8 cellular contexts compared by ENCODE assay signal in genomic region chr15:49155834-49156627, GRCh38. TPM values are rescaled to one million over a fixed set of nuclear protein-coding genes. Genes with fewer than 3 reads are reported as not detected.
DNase-seq lines count a peak whose midpoint lies in the region; ATAC-seq lines count a peak whose summit lies in the region.

No MANE protein-coding gene starts in this region.

- no peaks in the 10 kb centered on the region for H3K27me3 Mint-ChIP-seq in T-helper 2 cell treated with Interferon-gamma antibody and Interleukin-4, amounts not matched to agents 5 μg/mL and 100 μg/mL, for 36 hours (ENCODE audit: low read depth)
- peaks cover 3 to 7% (median 6%) of the 10 kb centered on the region in 3 donors for H3K27me3 Mint-ChIP-seq in immature natural killer cell (ENCODE audit: low read depth in 3 of 3)
- H3K27me3 Mint-ChIP-seq in stimulated activated memory B cell treated with anti-CD40 and anti-IgM and Interleukin-4, amounts not matched to agents 10 μg/mL and 1 μg/mL and 100 μg/mL, for 72 hours, result no peaks in the 10 kb centered on the region

- H3K36me3 ChIP-seq in HUES6 (ENCODE audit: control insufficient read depth, insufficient read depth, low read length), result no peaks in the 10 kb centered on the region

- H3K27ac Mint-ChIP-seq in T-helper 2 cell treated with Interferon-gamma antibody and Interleukin-4, amounts not matched to agents 5 μg/mL and 100 μg/mL, for 36 hours, result peak overlapping the region; percentile 98
- H3K27ac Mint-ChIP-seq in immature natural killer cell, result peak overlapping the region; percentile 93 to 100 (median 98)
- H3K27ac Mint-ChIP-seq in stimulated activated memory B cell treated with anti-CD40 and anti-IgM and Interleukin-4, amounts not matched to agents 10 μg/mL and 1 μg/mL and 100 μg/mL, for 72 hours, result peak overlapping the region; percentile 89

- peaks cover 7% of the 10 kb centered on the region; the same call in 1 of the 2 replicates for H3K4me1 ChIP-seq in HUES6 (ENCODE audit: control insufficient read depth, insufficient read depth, low read length)

- peak; percentile 32 for ATAC-seq in stimulated activated memory B cell treated with anti-CD40 and anti-IgM and Interleukin-4, amounts not matched to agents 10 μg/mL and 1 μg/mL and 100 μg/mL, for 72 hours

- peak overlapping the region; percentile 98 for H3K4me3 Mint-ChIP-seq in T-helper 2 cell treated with Interferon-gamma antibody and Interleukin-4, amounts not matched to agents 5 μg/mL and 100 μg/mL, for 36 hours
- peak overlapping the region; percentile 98 to 100 (median 100) for H3K4me3 Mint-ChIP-seq in immature natural killer cell
- H3K4me3 Mint-ChIP-seq in stimulated activated memory B cell treated with anti-CD40 and anti-IgM and Interleukin-4, amounts not matched to agents 10 μg/mL and 1 μg/mL and 100 μg/mL, for 72 hours, result peak overlapping the region; percentile 92

- H3K27ac ChIP-seq in HUES6 (ENCODE audit: low read depth, low read length), result no peak overlapping the region

- H3K4me3 ChIP-seq in HUES6 (ENCODE audit: low read depth, low read length), result peak overlapping the region; percentile 75

- H3K9me3 ChIP-seq in HUES6 (ENCODE audit: control insufficient read depth, insufficient read depth, low read depth, low read length), result no peaks in the 10 kb centered on the region

- DNase-seq in T-helper 2 cell treated with Interferon-gamma antibody and Interleukin-4, amounts not matched to agents 5 μg/mL and 100 μg/mL, for 36 hours (ENCODE audit: low spot score), result no peak
- DNase-seq in T-helper 2 cell (no peak), amniotic epithelial cell (ENCODE audit: low read depth) (peak; percentile 33), immature natural killer cell (peak in 2 of 3 donors; percentile 1 to 9), COLO829 (ENCODE audit: low spot score) (no peak), epidermal melanocyte (ENCODE audit: insufficient read length, low spot score) (no peak)

- H3K9ac ChIP-seq in HUES6 (ENCODE audit: low read length), result peak overlapping the region; percentile 67

- peaks cover 37% of the 10 kb centered on the region for H3K4me1 Mint-ChIP-seq in T-helper 2 cell treated with Interferon-gamma antibody and Interleukin-4, amounts not matched to agents 5 μg/mL and 100 μg/mL, for 36 hours (ENCODE audit: low read depth)
- H3K4me1 Mint-ChIP-seq in immature natural killer cell, result peaks cover 44 to 54% of the 10 kb centered on the region in 2 donors
- H3K4me1 Mint-ChIP-seq in stimulated activated memory B cell treated with anti-CD40 and anti-IgM and Interleukin-4, amounts not matched to agents 10 μg/mL and 1 μg/mL and 100 μg/mL, for 72 hours, result peaks cover 21% of the 10 kb centered on the region

- no peaks in the 10 kb centered on the region for H3K27me3 ChIP-seq in HUES6 (ENCODE audit: control insufficient read depth, insufficient read depth, low read length)

- H3K9me3 Mint-ChIP-seq in T-helper 2 cell treated with Interferon-gamma antibody and Interleukin-4, amounts not matched to agents 5 μg/mL and 100 μg/mL, for 36 hours, result no peaks in the 10 kb centered on the region
- no peaks in the 10 kb centered on the region for H3K9me3 Mint-ChIP-seq in immature natural killer cell
- no peaks in the 10 kb centered on the region for H3K9me3 Mint-ChIP-seq in stimulated activated memory B cell treated with anti-CD40 and anti-IgM and Interleukin-4, amounts not matched to agents 10 μg/mL and 1 μg/mL and 100 μg/mL, for 72 hours

- H3K36me3 Mint-ChIP-seq in T-helper 2 cell treated with Interferon-gamma antibody and Interleukin-4, amounts not matched to agents 5 μg/mL and 100 μg/mL, for 36 hours (ENCODE audit: low read depth), result peaks cover 8% of the 10 kb centered on the region
- H3K36me3 Mint-ChIP-seq in immature natural killer cell, result no peaks in the 10 kb centered on the region
- H3K36me3 Mint-ChIP-seq in stimulated activated memory B cell treated with anti-CD40 and anti-IgM and Interleukin-4, amounts not matched to agents 10 μg/mL and 1 μg/mL and 100 μg/mL, for 72 hours, result no peaks in the 10 kb centered on the region

RNA-seq across cellular contexts. Expression of gene COPS2, which starts 0.6 kb away (rescaled TPM):
- 10 to 100 TPM; 18.1 to 30.0 (median 21.6) TPM for polyA plus RNA-seq in immature natural killer cell

RNA-seq across cellular contexts. Expression of gene GALK2, which starts 14.0 kb away (rescaled TPM):
- 10 to 100 TPM in 2 of 3 donors, 1 to 10 TPM in 1; 8.8 to 25.1 (median 18.1) TPM for polyA plus RNA-seq in immature natural killer cell

Comparison
In these comparisons a context has a peak if more than half of its experiments do, and no peak if none do; other contexts are left out.
1. DNase-seq: peak in amniotic epithelial cell (single experiment) and immature natural killer cell (2 of 3); none in T-helper 2 cell treated with Interferon-gamma antibody and Interleukin-4, amounts not matched to agents 5 μg/mL and 100 μg/mL, for 36 hours (single experiment), T-helper 2 cell (0 of 5), COLO829 (single experiment) and epidermal melanocyte (single experiment).
2. Peak in every context shown above with its lines, with median percentiles within 50 percentile points of each other: H3K27ac Mint-ChIP-seq and H3K4me3 Mint-ChIP-seq.